Comparison of ENCODE assay signal across 1 cellular context in genomic region chr1:56569661-56570060, GRCh38.
TF ChIP-seq lines count a peak whose summit lies in the region.

No MANE protein-coding gene starts in this region.

TF ChIP-seq in HepG2, 621 proteins besides CTCF, POLR2A, EP300 and RAD21 (continued from another document and continues in another):
- no peak for TF ChIP-seq PLRG1 (conservative IDR thresholded peaks at IDR 0.05)
- TF ChIP-seq ZNF10 (CRISPR knock-in tag; IDR thresholded peaks at IDR 0.05; ENCODE audit: borderline replicate concordance, low read depth) = no peak
- no peak for TF ChIP-seq ELF4 (CRISPR knock-in tag; IDR thresholded peaks at IDR 0.05; ENCODE audit: borderline replicate concordance)
- no peak for TF ChIP-seq ZNF318 (CRISPR knock-in tag; IDR thresholded peaks at IDR 0.05)
- TF ChIP-seq HOXA5 (CRISPR knock-in tag; IDR thresholded peaks at IDR 0.05) = peak; percentile 64; the same call in 1 of the 2 replicates
- TF ChIP-seq MLXIP (CRISPR knock-in tag; IDR thresholded peaks at IDR 0.05; ENCODE audit: borderline replicate concordance) = no peak
- TF ChIP-seq RFXANK (CRISPR knock-in tag; IDR thresholded peaks at IDR 0.05) = no peak
- TF ChIP-seq NCOA5 (CRISPR knock-in tag; IDR thresholded peaks at IDR 0.05) = no peak
- no peak for TF ChIP-seq ZNF160 (CRISPR knock-in tag; IDR thresholded peaks at IDR 0.05)
- TF ChIP-seq ZNF660 (CRISPR knock-in tag; IDR thresholded peaks at IDR 0.05; ENCODE audit: borderline replicate concordance, low read depth) = no peak
- no peak; the same call in 1 of the 2 replicates for TF ChIP-seq CEBPB (IDR thresholded peaks at IDR 0.05; ENCODE audit: borderline replicate concordance, low read depth, low read length)
- peak; percentile 47; the same call in 1 of the 2 replicates for TF ChIP-seq ZNF652 (CRISPR knock-in tag; IDR thresholded peaks at IDR 0.05; ENCODE audit: borderline replicate concordance, low read depth)
- peak; percentile 78; the same call in 1 of the 2 replicates for TF ChIP-seq ZNF280D (CRISPR knock-in tag; IDR thresholded peaks at IDR 0.05)
- no peak for TF ChIP-seq ZNF704 (CRISPR knock-in tag; IDR thresholded peaks at IDR 0.05; ENCODE audit: borderline replicate concordance)
- no peak for TF ChIP-seq ZBTB8A (CRISPR knock-in tag; IDR thresholded peaks at IDR 0.05; ENCODE audit: borderline replicate concordance, low read depth)
- TF ChIP-seq LCORL (IDR thresholded peaks at IDR 0.05) = peak; percentile 98
- TF ChIP-seq LCORL (CRISPR knock-in tag; IDR thresholded peaks at IDR 0.05) = peak; percentile 98
- TF ChIP-seq GATAD2A (CRISPR knock-in tag; IDR thresholded peaks at IDR 0.05) = peak; percentile 98
- TF ChIP-seq ZNF460 (CRISPR knock-in tag; IDR thresholded peaks at IDR 0.05; ENCODE audit: borderline replicate concordance) = no peak
- TF ChIP-seq EZH2 (conservative IDR thresholded peaks at IDR 0.05; ENCODE audit: low read depth, low read length) = no peak
- TF ChIP-seq MXD3 (CRISPR knock-in tag; IDR thresholded peaks at IDR 0.05) = no peak
- no peak for TF ChIP-seq ZC3H4 (CRISPR knock-in tag; IDR thresholded peaks at IDR 0.05; ENCODE audit: borderline replicate concordance)
- TF ChIP-seq HOXA7 (CRISPR knock-in tag; IDR thresholded peaks at IDR 0.05) = no peak
- no peak for TF ChIP-seq ZNF772 (CRISPR knock-in tag; IDR thresholded peaks at IDR 0.05)
- no peak for TF ChIP-seq BCL3 (CRISPR knock-in tag; IDR thresholded peaks at IDR 0.05)
- TF ChIP-seq ADNP (CRISPR knock-in tag; IDR thresholded peaks at IDR 0.05) = peak; percentile 77; the same call in 1 of the 2 replicates
- TF ChIP-seq CENPBD1 (CRISPR knock-in tag; IDR thresholded peaks at IDR 0.05; ENCODE audit: borderline replicate concordance, low read depth) = no peak
- no peak for TF ChIP-seq ZBTB46 (CRISPR knock-in tag; IDR thresholded peaks at IDR 0.05; ENCODE audit: borderline replicate concordance)
- no peak for TF ChIP-seq PREB (CRISPR knock-in tag; IDR thresholded peaks at IDR 0.05)
- no peak for TF ChIP-seq PRPF4 (IDR thresholded peaks at IDR 0.05; ENCODE audit: low read depth, low read length, poor library complexity, severe bottlenecking)
- no peak for TF ChIP-seq MAFG (CRISPR knock-in tag; IDR thresholded peaks at IDR 0.05)
- TF ChIP-seq SP2 (CRISPR knock-in tag; IDR thresholded peaks at IDR 0.05) = no peak
- peak; percentile 81; the same call in 1 of the 2 replicates for TF ChIP-seq IRF2 (CRISPR knock-in tag; IDR thresholded peaks at IDR 0.05)
- TF ChIP-seq TARDBP (CRISPR knock-in tag; IDR thresholded peaks at IDR 0.05) = peak; percentile 80
- no peak for TF ChIP-seq HCFC1 (IDR thresholded peaks at IDR 0.05; ENCODE audit: low read depth, low read length)
- no peak for TF ChIP-seq NFE2L1 (CRISPR knock-in tag; IDR thresholded peaks at IDR 0.05; ENCODE audit: borderline replicate concordance)
- no peak for TF ChIP-seq ZNF563 (CRISPR knock-in tag; IDR thresholded peaks at IDR 0.05)
- TF ChIP-seq E2F2 (CRISPR knock-in tag; IDR thresholded peaks at IDR 0.05; ENCODE audit: borderline replicate concordance) = no peak
